1 cellular context compared by ENCODE assay signal in the genomic region with DNA sequence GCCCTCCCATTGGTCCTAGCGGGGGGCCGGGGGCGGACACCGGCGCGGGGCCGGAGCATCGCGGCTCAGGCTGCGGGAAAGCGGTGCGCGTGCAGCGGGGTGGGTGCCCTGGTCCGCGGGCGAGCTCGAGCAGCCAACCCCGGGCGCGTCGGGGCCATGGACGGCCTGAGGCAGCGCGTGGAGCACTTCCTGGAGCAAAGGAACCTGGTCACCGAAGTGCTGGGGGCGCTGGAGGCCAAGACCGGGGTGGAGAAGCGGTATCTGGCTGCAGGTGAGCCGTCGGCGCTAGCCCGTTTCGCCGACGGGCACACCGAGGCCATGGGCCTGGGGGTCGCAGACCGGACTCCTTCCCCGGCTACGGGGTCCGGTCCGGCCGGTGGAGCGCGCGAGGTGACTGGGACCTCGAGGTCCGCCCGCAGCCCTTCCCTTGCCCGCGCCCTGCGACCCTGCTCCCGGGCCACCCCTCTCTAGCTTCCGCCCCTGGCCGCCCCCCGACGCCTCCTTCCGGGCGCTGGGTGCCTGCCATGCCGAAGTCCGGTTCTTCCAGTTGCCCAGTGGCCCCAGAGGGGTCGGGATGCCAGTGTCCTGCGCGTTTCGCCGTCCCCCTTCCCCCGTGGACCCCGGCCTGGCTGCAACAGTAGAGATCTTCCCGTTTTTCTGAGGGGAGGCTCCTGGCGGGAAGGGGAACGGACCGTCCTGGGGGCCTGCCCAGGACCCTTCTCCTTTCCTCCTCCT.
TF ChIP-seq lines count a peak whose summit lies in the region.

Gene REEP6, plus strand, starts transcription at position 68 of the 735 bp plus-strand sequence. Its CDS starts 89 bp downstream, at position 157.

TF ChIP-seq in HepG2, 621 proteins besides CTCF, POLR2A, EP300 and RAD21 (continues in another document):
- TF ChIP-seq, protein P1, sequence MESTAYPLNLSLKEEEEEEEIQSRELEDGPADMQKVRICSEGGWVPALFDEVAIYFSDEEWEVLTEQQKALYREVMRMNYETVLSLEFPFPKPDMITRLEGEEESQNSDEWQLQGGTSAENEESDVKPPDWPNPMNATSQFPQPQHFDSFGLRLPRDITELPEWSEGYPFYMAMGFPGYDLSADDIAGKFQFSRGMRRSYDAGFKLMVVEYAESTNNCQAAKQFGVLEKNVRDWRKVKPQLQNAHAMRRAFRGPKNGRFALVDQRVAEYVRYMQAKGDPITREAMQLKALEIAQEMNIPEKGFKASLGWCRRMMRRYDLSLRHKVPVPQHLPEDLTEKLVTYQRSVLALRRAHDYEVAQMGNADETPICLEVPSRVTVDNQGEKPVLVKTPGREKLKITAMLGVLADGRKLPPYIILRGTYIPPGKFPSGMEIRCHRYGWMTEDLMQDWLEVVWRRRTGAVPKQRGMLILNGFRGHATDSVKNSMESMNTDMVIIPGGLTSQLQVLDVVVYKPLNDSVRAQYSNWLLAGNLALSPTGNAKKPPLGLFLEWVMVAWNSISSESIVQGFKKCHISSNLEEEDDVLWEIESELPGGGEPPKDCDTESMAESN (CRISPR knock-in tag; conservative IDR thresholded peaks at IDR 0.05) = peak; percentile 65; the same call in 1 of the 2 replicates
- TF ChIP-seq, protein P2, sequence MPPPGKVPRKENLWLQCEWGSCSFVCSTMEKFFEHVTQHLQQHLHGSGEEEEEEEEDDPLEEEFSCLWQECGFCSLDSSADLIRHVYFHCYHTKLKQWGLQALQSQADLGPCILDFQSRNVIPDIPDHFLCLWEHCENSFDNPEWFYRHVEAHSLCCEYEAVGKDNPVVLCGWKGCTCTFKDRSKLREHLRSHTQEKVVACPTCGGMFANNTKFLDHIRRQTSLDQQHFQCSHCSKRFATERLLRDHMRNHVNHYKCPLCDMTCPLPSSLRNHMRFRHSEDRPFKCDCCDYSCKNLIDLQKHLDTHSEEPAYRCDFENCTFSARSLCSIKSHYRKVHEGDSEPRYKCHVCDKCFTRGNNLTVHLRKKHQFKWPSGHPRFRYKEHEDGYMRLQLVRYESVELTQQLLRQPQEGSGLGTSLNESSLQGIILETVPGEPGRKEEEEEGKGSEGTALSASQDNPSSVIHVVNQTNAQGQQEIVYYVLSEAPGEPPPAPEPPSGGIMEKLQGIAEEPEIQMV (CRISPR knock-in tag; IDR thresholded peaks at IDR 0.05; ENCODE audit: low read depth) = peak; percentile 73; the same call in 1 of the 2 replicates
- TF ChIP-seq ZNF777 (CRISPR knock-in tag; IDR thresholded peaks at IDR 0.05) (peak; percentile 96), ARNT (IDR thresholded peaks at IDR 0.05) (no peak), FOXP4 (CRISPR knock-in tag; IDR thresholded peaks at IDR 0.05) (0 out of 2 replicates have a peak, but pooled peaks have one; percentile 28), ZFX (CRISPR knock-in tag; IDR thresholded peaks at IDR 0.05; ENCODE audit: low read depth) (peak; percentile 47; the same call in 1 of the 2 replicates), NCOA1 (CRISPR knock-in tag; IDR thresholded peaks at IDR 0.05) (no peak), ZSCAN22 (CRISPR knock-in tag; IDR thresholded peaks at IDR 0.05) (no peak), PRDM15 (CRISPR knock-in tag; IDR thresholded peaks at IDR 0.05) (0 out of 2 replicates have a peak, but pooled peaks have one; percentile 43), ZNF674 (CRISPR knock-in tag; IDR thresholded peaks at IDR 0.05; ENCODE audit: low read depth) (no peak), SP4 (CRISPR knock-in tag; IDR thresholded peaks at IDR 0.05) (peak; percentile 86; the same call in 1 of the 2 replicates), ZNF547 (CRISPR knock-in tag; IDR thresholded peaks at IDR 0.05) (peak; percentile 60; the same call in 1 of the 2 replicates), NRL (CRISPR knock-in tag; IDR thresholded peaks at IDR 0.05; ENCODE audit: borderline replicate concordance) (peak; percentile 26; the same call in 1 of the 2 replicates), NCOR1 (IDR thresholded peaks at IDR 0.05; ENCODE audit: borderline replicate concordance, low read length) (no peak), ZNF121 (CRISPR knock-in tag; IDR thresholded peaks at IDR 0.05) (peak; percentile 57; the same call in 1 of the 2 replicates), BATF2 (CRISPR knock-in tag; IDR thresholded peaks at IDR 0.05) (0 out of 2 replicates have a peak, but pooled peaks have one; percentile 55), ZBTB42 (CRISPR knock-in tag; IDR thresholded peaks at IDR 0.05) (peak; percentile 47; the same call in 1 of the 2 replicates), ZNF781 (CRISPR knock-in tag; IDR thresholded peaks at IDR 0.05; ENCODE audit: borderline replicate concordance, not compliant biosample characterization) (no peak), IKZF4 (CRISPR knock-in tag; IDR thresholded peaks at IDR 0.05; ENCODE audit: borderline replicate concordance, low read depth, not compliant biosample characterization) (peak; percentile 80), ZNF598 (CRISPR knock-in tag; IDR thresholded peaks at IDR 0.05; ENCODE audit: borderline replicate concordance) (no peak), MED13 (CRISPR knock-in tag; IDR thresholded peaks at IDR 0.05) (peak; percentile 53; the same call in 1 of the 2 replicates), MAFG (CRISPR knock-in tag; IDR thresholded peaks at IDR 0.05) (no peak), FOXA3 (CRISPR knock-in tag; IDR thresholded peaks at IDR 0.05) (0 out of 2 replicates have a peak, but pooled peaks have one; percentile 18), GTF2F1 (IDR thresholded peaks at IDR 0.05; ENCODE audit: low read length) (no peak), POLR2AphosphoS2 (IDR thresholded peaks at IDR 0.05; ENCODE audit: low read depth, low read length) (no peak), ZNF576 (CRISPR knock-in tag; IDR thresholded peaks at IDR 0.05) (no peak), ZNF746 (CRISPR knock-in tag; IDR thresholded peaks at IDR 0.05) (peak; percentile 71; the same call in 1 of the 2 replicates), CHD2 (IDR thresholded peaks at IDR 0.05; ENCODE audit: low read depth, low read length) (no peak), TEF (CRISPR knock-in tag; IDR thresholded peaks at IDR 0.05) (peak; percentile 65; the same call in 1 of the 2 replicates), MEF2D (CRISPR knock-in tag; IDR thresholded peaks at IDR 0.05) (no peak), SNAPC2 (CRISPR knock-in tag; IDR thresholded peaks at IDR 0.05) (0 out of 2 replicates have a peak, but pooled peaks have one; percentile 65), ATF2 (CRISPR knock-in tag; IDR thresholded peaks at IDR 0.05) (no peak), ZBTB7A (CRISPR knock-in tag; IDR thresholded peaks at IDR 0.05) (peak; percentile 42; the same call in 1 of the 2 replicates), ZMYM2 (CRISPR knock-in tag; IDR thresholded peaks at IDR 0.05) (peak; percentile 54; the same call in 1 of the 2 replicates), SAP130 (CRISPR knock-in tag; IDR thresholded peaks at IDR 0.05; ENCODE audit: low read depth) (no peak; the same call in 1 of the 2 replicates)
- TF ChIP-seq, protein P3, sequence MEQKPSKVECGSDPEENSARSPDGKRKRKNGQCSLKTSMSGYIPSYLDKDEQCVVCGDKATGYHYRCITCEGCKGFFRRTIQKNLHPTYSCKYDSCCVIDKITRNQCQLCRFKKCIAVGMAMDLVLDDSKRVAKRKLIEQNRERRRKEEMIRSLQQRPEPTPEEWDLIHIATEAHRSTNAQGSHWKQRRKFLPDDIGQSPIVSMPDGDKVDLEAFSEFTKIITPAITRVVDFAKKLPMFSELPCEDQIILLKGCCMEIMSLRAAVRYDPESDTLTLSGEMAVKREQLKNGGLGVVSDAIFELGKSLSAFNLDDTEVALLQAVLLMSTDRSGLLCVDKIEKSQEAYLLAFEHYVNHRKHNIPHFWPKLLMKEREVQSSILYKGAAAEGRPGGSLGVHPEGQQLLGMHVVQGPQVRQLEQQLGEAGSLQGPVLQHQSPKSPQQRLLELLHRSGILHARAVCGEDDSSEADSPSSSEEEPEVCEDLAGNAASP (CRISPR knock-in tag; IDR thresholded peaks at IDR 0.05; ENCODE audit: borderline replicate concordance) = no peak
- TF ChIP-seq, protein P4, sequence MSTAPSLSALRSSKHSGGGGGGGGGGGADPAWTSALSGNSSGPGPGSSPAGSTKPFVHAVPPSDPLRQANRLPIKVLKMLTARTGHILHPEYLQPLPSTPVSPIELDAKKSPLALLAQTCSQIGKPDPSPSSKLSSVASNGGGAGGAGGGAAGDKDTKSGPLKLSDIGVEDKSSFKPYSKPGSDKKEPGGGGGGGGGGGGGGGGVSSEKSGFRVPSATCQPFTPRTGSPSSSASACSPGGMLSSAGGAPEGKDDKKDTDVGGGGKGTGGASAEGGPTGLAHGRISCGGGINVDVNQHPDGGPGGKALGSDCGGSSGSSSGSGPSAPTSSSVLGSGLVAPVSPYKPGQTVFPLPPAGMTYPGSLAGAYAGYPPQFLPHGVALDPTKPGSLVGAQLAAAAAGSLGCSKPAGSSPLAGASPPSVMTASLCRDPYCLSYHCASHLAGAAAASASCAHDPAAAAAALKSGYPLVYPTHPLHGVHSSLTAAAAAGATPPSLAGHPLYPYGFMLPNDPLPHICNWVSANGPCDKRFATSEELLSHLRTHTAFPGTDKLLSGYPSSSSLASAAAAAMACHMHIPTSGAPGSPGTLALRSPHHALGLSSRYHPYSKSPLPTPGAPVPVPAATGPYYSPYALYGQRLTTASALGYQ (CRISPR knock-in tag; IDR thresholded peaks at IDR 0.05) = peak; percentile 77
- TF ChIP-seq, protein P5, sequence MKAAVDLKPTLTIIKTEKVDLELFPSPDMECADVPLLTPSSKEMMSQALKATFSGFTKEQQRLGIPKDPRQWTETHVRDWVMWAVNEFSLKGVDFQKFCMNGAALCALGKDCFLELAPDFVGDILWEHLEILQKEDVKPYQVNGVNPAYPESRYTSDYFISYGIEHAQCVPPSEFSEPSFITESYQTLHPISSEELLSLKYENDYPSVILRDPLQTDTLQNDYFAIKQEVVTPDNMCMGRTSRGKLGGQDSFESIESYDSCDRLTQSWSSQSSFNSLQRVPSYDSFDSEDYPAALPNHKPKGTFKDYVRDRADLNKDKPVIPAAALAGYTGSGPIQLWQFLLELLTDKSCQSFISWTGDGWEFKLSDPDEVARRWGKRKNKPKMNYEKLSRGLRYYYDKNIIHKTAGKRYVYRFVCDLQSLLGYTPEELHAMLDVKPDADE (CRISPR knock-in tag; IDR thresholded peaks at IDR 0.05) = peak; percentile 95; the same call in 1 of the 2 replicates
- TF ChIP-seq, protein P6, sequence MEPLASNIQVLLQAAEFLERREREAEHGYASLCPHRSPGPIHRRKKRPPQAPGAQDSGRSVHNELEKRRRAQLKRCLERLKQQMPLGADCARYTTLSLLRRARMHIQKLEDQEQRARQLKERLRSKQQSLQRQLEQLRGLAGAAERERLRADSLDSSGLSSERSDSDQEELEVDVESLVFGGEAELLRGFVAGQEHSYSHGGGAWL (CRISPR knock-in tag; IDR thresholded peaks at IDR 0.05) = peak; percentile 61
